Comparison of ENCODE assay signal across 8 cellular contexts in genomic region chr19:34041922-34042521, GRCh38.
DNase-seq lines count a peak whose midpoint lies in the region; ATAC-seq and TF ChIP-seq lines count a peak whose summit lies in the region.

No MANE protein-coding gene starts in this region.

- H3K9me3 Mint-ChIP-seq in H9 (0 out of 5 replicates have a peak, but pooled peaks cover 0 to 2% of the 10 kb centered on the region in 2 experiments), glutamatergic neuron (ENCODE audit: unreplicated experiment) (peaks cover 2% of the 10 kb centered on the region)

- no peak overlapping the region for H3K4me3 ChIP-seq in AG10803 (ENCODE audit: low read length)
- H3K4me3 ChIP-seq in SJSA1 = no peak overlapping the region
- H3K4me3 ChIP-seq in psoas muscle = no peak overlapping the region

- no peak overlapping the region for H4K5ac ChIP-seq in H9 (ENCODE audit: insufficient read length, low read depth, low read length)

- TF ChIP-seq CTCF in AG10803 (conservative IDR thresholded peaks at IDR 0.05; ENCODE audit: low read length) (peak; percentile 77), H9 (conservative IDR thresholded peaks at IDR 0.05) (peak; percentile 98), glutamatergic neuron (IDR thresholded peaks at IDR 0.05; ENCODE audit: partially characterized antibody, unreplicated experiment) (peak; percentile 90), psoas muscle (IDR thresholded peaks at IDR 0.05) (peak; percentile 58)

- H2AFZ ChIP-seq in H9 (ENCODE audit: low read length) = no peak overlapping the region

- no peak overlapping the region for H3K56ac ChIP-seq in H9 (ENCODE audit: insufficient read length, low read depth, low read length)

- intact Hi-C loops in psoas muscle (cut with DNase I) = loop anchor here in 1 of 2 donors (5.0 kb wide), 1 partner anchor 105 kb away; no protein-coding TSS in a partner anchor

- no peak overlapping the region for H2BK120ac ChIP-seq in H9 (ENCODE audit: low read depth, low read length, poor library complexity, severe bottlenecking)

- H3K9me3 ChIP-seq in H9 (ENCODE audit: control insufficient read depth, low read depth, low read length) (no peaks in the 10 kb centered on the region), SJSA1 (replicated peaks) (no peaks in the 10 kb centered on the region), psoas muscle (no peaks in the 10 kb centered on the region)

- H3K79me2 ChIP-seq in H9 (ENCODE audit: insufficient read depth, low read length) = no peaks in the 10 kb centered on the region

- no peak overlapping the region for H3K14ac ChIP-seq in H9 (ENCODE audit: insufficient read depth, low read length)

- H3K36me3 ChIP-seq in SJSA1 = no peaks in the 10 kb centered on the region
- no peaks in the 10 kb centered on the region for H3K36me3 ChIP-seq in psoas muscle (ENCODE audit: insufficient read depth in 1 of 2, low read depth in 1 of 2)

- H3K27me3 ChIP-seq in H9 (ENCODE audit: insufficient read depth, low read length) (no peaks in the 10 kb centered on the region), SJSA1 (replicated peaks) (no peaks in the 10 kb centered on the region), psoas muscle (ENCODE audit: insufficient read depth in 3 of 3, low read length in 2 of 3) (no peaks in the 10 kb centered on the region)

- H4K20me1 ChIP-seq in H9 (ENCODE audit: control insufficient read depth, insufficient read depth, insufficient read length) = no peaks in the 10 kb centered on the region

- WGBS in H9 (ENCODE audit: extremely low coverage, insufficient read length, low lambda C conversion rate) = no CpG with 5 or more reads among the region's 15 CpGs
- WGBS in psoas muscle, 3 donors = 24% methylated on average over 15 of the region's 15 CpGs

- no peaks in the 10 kb centered on the region for H3K4me1 Mint-ChIP-seq in H9
- no peaks in the 10 kb centered on the region for H3K4me1 Mint-ChIP-seq in glutamatergic neuron (ENCODE audit: low read depth, unreplicated experiment)

- H3K27me3 Mint-ChIP-seq in H9 (ENCODE audit: low read depth) = peaks cover 7% of the 10 kb centered on the region
- peaks cover 5% of the 10 kb centered on the region for H3K27me3 Mint-ChIP-seq in glutamatergic neuron (ENCODE audit: unreplicated experiment)

- H3K4me2 ChIP-seq in H9 (ENCODE audit: insufficient read depth, insufficient read length, low read length) = no peak overlapping the region

- H2BK20ac ChIP-seq in H9 (ENCODE audit: low read depth, low read length, poor library complexity, severe bottlenecking) = no peak overlapping the region

- H2BK12ac ChIP-seq in H9 (ENCODE audit: insufficient read length, low read depth, low read length) = no peak overlapping the region

- no peaks in the 10 kb centered on the region for H3K79me1 ChIP-seq in H9 (ENCODE audit: insufficient read depth, low read depth, low read length, poor library complexity, severe bottlenecking)

- peak; percentile 44 for DNase-seq in AG10803 (ENCODE audit: low read depth)
- DNase-seq in H9 = peak; percentile 83
- DNase-seq in SJSA1 (ENCODE audit: low read depth in 1 of 2, low spot score in 2 of 2) = peak; percentile 18 to 68
- peak; percentile 42 to 70 (median 57) for DNase-seq in activated naive CD4-positive, alpha-beta T cell (lab: John Stamatoyannopoulos, UW)
- peak; percentile 90 for DNase-seq in glutamatergic neuron
- peak; percentile 65 to 77 for DNase-seq in psoas muscle
- DNase-seq in NCI-H524 treated with DMSO at 0.1 percent for 48 hours (lab: John Stamatoyannopoulos, UW) = no peak
- no peak for DNase-seq in DMS153 treated with DMSO at 0.1 percent for 48 hours (lab: John Stamatoyannopoulos, UW; ENCODE audit: unreplicated experiment)

- H3K4ac ChIP-seq in H9 (ENCODE audit: low read depth, low read length) = no peak overlapping the region

- no peak overlapping the region for H2BK15ac ChIP-seq in H9 (ENCODE audit: low read depth, low read length)

- no peak overlapping the region for H3T11ph ChIP-seq in H9 (ENCODE audit: low read length)

- no peak overlapping the region for H4K91ac ChIP-seq in H9 (ENCODE audit: insufficient read length, low read depth, low read length)

- H3K4me3 Mint-ChIP-seq in H9 (no peak overlapping the region; a peak in 1 of 5 replicates), glutamatergic neuron (ENCODE audit: unreplicated experiment) (no peak overlapping the region)

- no peaks in the 10 kb centered on the region; a peak in 1 of 7 replicates for H3K36me3 Mint-ChIP-seq in H9 (ENCODE audit: insufficient read depth in 1 of 3, low read depth in 3 of 3)
- H3K36me3 Mint-ChIP-seq in glutamatergic neuron (ENCODE audit: unreplicated experiment) = no peaks in the 10 kb centered on the region

- no peak overlapping the region for H2BK5ac ChIP-seq in H9 (ENCODE audit: insufficient read length, low read length)

- H3K18ac ChIP-seq in H9 (ENCODE audit: insufficient read length, low read depth, low read length) = no peak overlapping the region

- H3K27ac ChIP-seq in H9 (ENCODE audit: insufficient read length, low read depth, low read length) (no peak overlapping the region), SJSA1 (no peak overlapping the region), psoas muscle (no peak overlapping the region)

- no peaks in the 10 kb centered on the region for H3K23me2 ChIP-seq in H9 (ENCODE audit: insufficient read length, low read depth, low read length, poor library complexity, severe bottlenecking)

- no peak overlapping the region for H3K27ac Mint-ChIP-seq in H9
- H3K27ac Mint-ChIP-seq in glutamatergic neuron (ENCODE audit: unreplicated experiment) = no peak overlapping the region

- no peak overlapping the region for H3K9ac ChIP-seq in H9 (ENCODE audit: extremely low read depth, insufficient read length, low read length)

- no peaks in the 10 kb centered on the region for H3K4me1 ChIP-seq in H9 (ENCODE audit: insufficient read depth, low read length)
- H3K4me1 ChIP-seq in SJSA1 (replicated peaks) = no peaks in the 10 kb centered on the region
- H3K4me1 ChIP-seq in psoas muscle = no peaks in the 10 kb centered on the region

- H4K8ac ChIP-seq in H9 (replicated peaks; ENCODE audit: insufficient read length, low read depth, low read length) = no peak overlapping the region

- H2AK5ac ChIP-seq in H9 (ENCODE audit: insufficient read length, low read length) = no peak overlapping the region

- ATAC-seq in psoas muscle = no peak

- H3K23ac ChIP-seq in H9 (ENCODE audit: insufficient read length, low read depth, low read length) = no peak overlapping the region

Comparison
In these comparisons a context has a peak if more than half of its experiments do, and no peak if none do; other contexts are left out.
1. DNase-seq: peak in AG10803 (single experiment), H9 (single experiment), SJSA1 (2 of 2), activated naive CD4-positive, alpha-beta T cell (4 of 4), glutamatergic neuron (single experiment) and psoas muscle (2 of 2); none in NCI-H524 treated with DMSO at 0.1 percent for 48 hours (single experiment) and DMS153 treated with DMSO at 0.1 percent for 48 hours (single experiment).
2. Peak in every context shown above with its lines, with median percentiles within 50 percentile points of each other: CTCF ChIP-seq.